21 cellular contexts compared by ENCODE assay signal in genomic region chr11:21546715-21547114, GRCh38.
DNase-seq lines count a peak whose midpoint lies in the region; ATAC-seq, FAIRE-seq and TF ChIP-seq lines count a peak whose summit lies in the region.
"Had no signal": no experiment of that assay in that cellular context is flagged by ENCODE, and none has a peak within 500 bp of the region (broad histone marks: within the 10 kb centered on the region; RNA-seq: fewer than 3 reads in every experiment).

No MANE protein-coding gene starts in this region.

- intact Hi-C loops in IMR-90 (cut with micrococcal nuclease) (no loop called here), K562 (cut with micrococcal nuclease) (no loop called here)

- WGBS in A549 (ENCODE audit: missing lambda C conversion rate): 0% methylated on average over 1 of the region's 1 CpG
- no CpG with 5 or more reads among the region's 1 CpG for WGBS in IMR-90 (ENCODE audit: extremely low coverage in 2 of 2, insufficient read length in 1 of 2), 2 experiments
- WGBS in K562 (ENCODE audit: insufficient coverage, low coverage, missing lambda C conversion rate): 0% methylated on average over 1 of the region's 1 CpG

- no peak overlapping the region for H2AK5ac ChIP-seq in IMR-90 (ENCODE audit: low read depth, low read length)

- H3K9me3 ChIP-seq in A549 (no peaks in the 10 kb centered on the region), IMR-90 (ENCODE audit: control insufficient read depth, insufficient read depth, low read length) (no peaks in the 10 kb centered on the region; the same call in 1 of the 2 replicates), K562 (replicated peaks; ENCODE audit: control insufficient read depth, insufficient read depth, low read depth, low read length) (no peaks in the 10 kb centered on the region), Karpas-422 (ENCODE audit: low read length) (no peaks in the 10 kb centered on the region)
- H3K9me3 ChIP-seq: BLaER1 treated with 17β-estradiol and CSF1 and Interleukin-3, amounts not matched to agents 10 nM and 100 nM; Caco-2 had no signal

- H2BK20ac ChIP-seq in IMR-90 (ENCODE audit: low read depth, low read length): no peak overlapping the region

- no peak overlapping the region for H3K18ac ChIP-seq in IMR-90 (ENCODE audit: low read depth, low read length)

- no peak overlapping the region for H4K5ac ChIP-seq in IMR-90 (ENCODE audit: low read depth, low read length)

- TF ChIP-seq POLR2A in A549 (IDR thresholded peaks at IDR 0.05; ENCODE audit: low read length) (no peak), IMR-90 (IDR thresholded peaks at IDR 0.05; ENCODE audit: low read depth, low read length) (no peak), K562 (conservative IDR thresholded peaks at IDR 0.05) (no peak)

- H2BK15ac ChIP-seq in IMR-90 (ENCODE audit: low read depth, low read length): no peak overlapping the region

- H3K4me3 ChIP-seq in A549 (no peak overlapping the region), IMR-90 (ENCODE audit: insufficient read depth, low read depth, low read length) (no peak overlapping the region), K562 (no peak overlapping the region), Karpas-422 (ENCODE audit: low read length) (no peak overlapping the region)
- H3K4me3 ChIP-seq: BLaER1 treated with 17β-estradiol and CSF1 and Interleukin-3, amounts not matched to agents 10 nM and 100 nM had no signal

- no peak overlapping the region for H3K56ac ChIP-seq in IMR-90 (ENCODE audit: extremely low read depth, insufficient read depth, low read length)

- CTCF ChIA-PET in A549 (lab: Yijun Ruan, JAX): interaction anchor here (0.5 kb wide), 1 partner anchor 248 kb away, joined by 3 read pairs; no protein-coding TSS in a partner anchor
- CTCF ChIA-PET in IMR-90 (lab: Yijun Ruan, JAX): no interaction called here
- CTCF ChIA-PET in K562 (lab: Yijun Ruan, JAX; ENCODE audit: low intra/inter-chr PET ratio): no interaction called here

- BruUV-seq in IMR-90 (replicated peaks; lab: Mats Ljungman, UMichigan) (no TSS peak), K562 (replicated peaks; lab: Mats Ljungman, UMichigan) (no TSS peak)

- no peak overlapping the region for H3K14ac ChIP-seq in IMR-90 (replicated peaks; ENCODE audit: low read depth, low read length)

- in situ Hi-C loops in IMR-90 (cut with MboI; ENCODE audit: low sequenced_read_pairs): no loop called here
- in situ Hi-C loops in K562 (cut with MboI): no loop called here

- dilution Hi-C loops in IMR-90 (cut with HindIII; ENCODE audit: low sequenced_read_pairs, unreplicated experiment): no loop called here

- no peak for TF ChIP-seq RAD21 in A549 (conservative IDR thresholded peaks at IDR 0.05 in 1 of 2, IDR thresholded peaks at IDR 0.05 in 1 of 2)
- TF ChIP-seq RAD21 in IMR-90 (IDR thresholded peaks at IDR 0.05; ENCODE audit: low read length): no peak
- no peak for TF ChIP-seq RAD21 in K562 (CRISPR knock-in tag; conservative IDR thresholded peaks at IDR 0.05 in 1 of 2, IDR thresholded peaks at IDR 0.05 in 1 of 2)

- H2AK9ac ChIP-seq in IMR-90 (replicated peaks; ENCODE audit: low read depth, low read length, poor library complexity): no peak overlapping the region

- POLR2A ChIA-PET in A549 (lab: Yijun Ruan, JAX): no interaction called here
- POLR2A ChIA-PET in IMR-90 (lab: Charles Lee; ENCODE audit: unreplicated experiment): no interaction called here
- POLR2A ChIA-PET in K562 (lab: Yijun Ruan, JAX): no interaction called here

- H4K91ac ChIP-seq in IMR-90 (ENCODE audit: insufficient read depth, low read depth, low read length): no peak overlapping the region

- no peak overlapping the region for H2BK5ac ChIP-seq in IMR-90 (ENCODE audit: low read depth, low read length, poor library complexity, severe bottlenecking)

- TF ChIP-seq CTCF in A549 (IDR thresholded peaks at IDR 0.05) (no peak), IMR-90 (conservative IDR thresholded peaks at IDR 0.05; ENCODE audit: low read depth, low read length) (no peak), K562 (IDR thresholded peaks at IDR 0.05 in 2 of 3, conservative IDR thresholded peaks at IDR 0.05 in 1 of 3; ENCODE audit: insufficient read depth in 2 of 3, low read depth in 1 of 3, low read length in 3 of 3) (no peak)

- H4K20me1 ChIP-seq in IMR-90 (ENCODE audit: insufficient read depth, low read length) (no peaks in the 10 kb centered on the region), K562 (replicated peaks; ENCODE audit: control insufficient read depth, insufficient read depth, low read length) (no peaks in the 10 kb centered on the region), Karpas-422 (ENCODE audit: insufficient read depth, low read depth, low read length) (no peaks in the 10 kb centered on the region)
- H4K20me1 ChIP-seq: BLaER1 treated with 17β-estradiol and CSF1 and Interleukin-3, amounts not matched to agents 10 nM and 100 nM had no signal

- H3K27ac ChIP-seq in A549: no peak overlapping the region
- no peak overlapping the region for H3K27ac ChIP-seq in IMR-90 (ENCODE audit: insufficient read depth, low read length)
- no peak overlapping the region for H3K27ac ChIP-seq in K562 (ENCODE audit: extremely low read depth, low read depth, low read length)
- H3K27ac ChIP-seq in Karpas-422 (ENCODE audit: low read length): no peak overlapping the region
- H3K27ac ChIP-seq: BLaER1 treated with 17β-estradiol and CSF1 and Interleukin-3, amounts not matched to agents 10 nM and 100 nM; C4-2B had no signal

- H3K79me2 ChIP-seq in K562 (ENCODE audit: control insufficient read depth, insufficient read depth, low read length) (no peaks in the 10 kb centered on the region), Karpas-422 (ENCODE audit: low read length) (no peaks in the 10 kb centered on the region)

- H4K8ac ChIP-seq in IMR-90 (ENCODE audit: low read depth in 2 of 2, low read length in 2 of 2): no peak overlapping the region

- H3K9me1 ChIP-seq in IMR-90 (ENCODE audit: insufficient read depth, low read length): no peaks in the 10 kb centered on the region
- no peaks in the 10 kb centered on the region for H3K9me1 ChIP-seq in K562 (ENCODE audit: control insufficient read depth, insufficient read depth, low read length)

- no peaks in the 10 kb centered on the region for H3K79me1 ChIP-seq in IMR-90 (ENCODE audit: low read depth in 1 of 2, low read length in 2 of 2)

- H3K27me3 ChIP-seq in IMR-90 (ENCODE audit: control insufficient read depth, insufficient read depth, low read length): no peaks in the 10 kb centered on the region
- no peaks in the 10 kb centered on the region for H3K27me3 ChIP-seq in K562 (ENCODE audit: control insufficient read depth in 2 of 2, insufficient read depth in 2 of 2, low read length in 2 of 2)
- H3K27me3 ChIP-seq in Karpas-422 (ENCODE audit: low read length): no peaks in the 10 kb centered on the region

- H2AFZ ChIP-seq in IMR-90 (replicated peaks; ENCODE audit: low read length, poor library complexity) (no peak overlapping the region), K562 (ENCODE audit: low read depth, low read length) (no peak overlapping the region), Karpas-422 (ENCODE audit: low read length) (no peak overlapping the region)

- H2BK120ac ChIP-seq in IMR-90 (ENCODE audit: low read depth, low read length): no peak overlapping the region

- no peaks in the 10 kb centered on the region for H3K36me3 ChIP-seq in IMR-90 (ENCODE audit: control insufficient read depth, insufficient read depth, low read length)
- H3K36me3 ChIP-seq in K562 (ENCODE audit: control insufficient read depth, insufficient read depth, low read length): no peaks in the 10 kb centered on the region
- no peaks in the 10 kb centered on the region for H3K36me3 ChIP-seq in Karpas-422 (ENCODE audit: insufficient read depth, low read length)
- H3K36me3 ChIP-seq: BLaER1 treated with 17β-estradiol and CSF1 and Interleukin-3, amounts not matched to agents 10 nM and 100 nM had no signal

- ATAC-seq in A549 (no peak), IMR-90 (ENCODE audit: low read depth) (no peak), K562 (no peak)
- ATAC-seq: CD8-positive, alpha-beta T cell had no signal

- H3K4me2 ChIP-seq in A549 (no peak overlapping the region), IMR-90 (ENCODE audit: low read depth, low read length) (no peak overlapping the region), K562 (ENCODE audit: insufficient read depth, low read length) (no peak overlapping the region), Karpas-422 (ENCODE audit: low read depth, low read length, poor library complexity, severe bottlenecking) (no peak overlapping the region)
- H3K4me2 ChIP-seq: BLaER1 treated with 17β-estradiol and CSF1 and Interleukin-3, amounts not matched to agents 10 nM and 100 nM had no signal

- no peaks in the 10 kb centered on the region for H3K9me2 ChIP-seq in Karpas-422 (replicated peaks; ENCODE audit: insufficient read depth, low read length)

- no peak overlapping the region for H3K23ac ChIP-seq in IMR-90 (ENCODE audit: low read depth, low read length)

- no peak for TF ChIP-seq EP300 in A549 (IDR thresholded peaks at IDR 0.05)
- no peak for TF ChIP-seq EP300 in K562 (IDR thresholded peaks at IDR 0.05; ENCODE audit: low read length)

- no peaks in the 10 kb centered on the region for H3K4me1 ChIP-seq in A549
- H3K4me1 ChIP-seq in IMR-90 (ENCODE audit: control insufficient read depth, insufficient read depth, low read length): no peaks in the 10 kb centered on the region
- H3K4me1 ChIP-seq in K562 (replicated peaks in 1 of 2; ENCODE audit: control insufficient read depth in 2 of 2, insufficient read depth in 2 of 2, low read length in 2 of 2): no peaks in the 10 kb centered on the region
- peaks cover 13% of the 10 kb centered on the region for H3K4me1 ChIP-seq in Karpas-422 (ENCODE audit: low read length)
- H3K4me1 ChIP-seq: BLaER1 treated with 17β-estradiol and CSF1 and Interleukin-3, amounts not matched to agents 10 nM and 100 nM; Caco-2 had no signal

- H3K4ac ChIP-seq in IMR-90 (ENCODE audit: low read depth, low read length): no peak overlapping the region

- DNase-seq in A549 (ENCODE audit: low read depth in 1 of 2, low spot score in 1 of 2) (no peak), IMR-90 (no peak), K562 (ENCODE audit: extremely low read depth in 1 of 4, low spot score in 3 of 4) (no peak), HuH-7.5 (ENCODE audit: low spot score) (no peak), Karpas-422 (no peak), hippocampal formation (lab: John Stamatoyannopoulos, UW) (no peak)
- DNase-seq: 8988T; AML-193; Caco-2; Calu3; CD4-positive, alpha-beta T cell; CD8-positive, alpha-beta T cell; DMS79 treated with DMSO at 0.1 percent for 48 hours; GF-D8 had no signal

- no peak for FAIRE-seq in A549 (lab: Jason Lieb, UNC)
- FAIRE-seq in K562 (lab: Jason Lieb, UNC): no peak
- FAIRE-seq: A204.1, D721Med, G401.6, GM12891, GM19239 had no signal

- no peak overlapping the region for H3K9ac ChIP-seq in IMR-90 (ENCODE audit: low read depth, low read length)
- no peak overlapping the region for H3K9ac ChIP-seq in K562 (ENCODE audit: insufficient read depth in 1 of 2, low read depth in 2 of 2, low read length in 2 of 2)
- H3K9ac ChIP-seq in Karpas-422 (ENCODE audit: low read length): no peak overlapping the region
- H3K9ac ChIP-seq: BLaER1 treated with 17β-estradiol and CSF1 and Interleukin-3, amounts not matched to agents 10 nM and 100 nM had no signal

TF ChIP-seq in A549, 52 proteins besides CTCF, POLR2A, EP300 and RAD21 (continues in another document):
- peak; percentile 93 for TF ChIP-seq MAFK (IDR thresholded peaks at IDR 0.05; ENCODE audit: partially characterized antibody)

TF ChIP-seq in IMR-90, 13 proteins besides CTCF, POLR2A, EP300 and RAD21 (continues in another document):
- TF ChIP-seq MAFK (IDR thresholded peaks at IDR 0.05; ENCODE audit: low read depth, low read length): peak; percentile 93

Comparison
In these comparisons a context has a peak if more than half of its experiments do, and no peak if none do; other contexts are left out.
1. Of the 35 proteins assayed by ChIP-seq in both K562 and A549: peak only in K562: none; only in A549: none; in both: MAFK; in neither: 34.